13 cellular contexts compared by ENCODE assay signal in genomic region chr14:81485372-81485771, GRCh38. TPM values are rescaled to one million over a fixed set of nuclear protein-coding genes. Genes with fewer than 3 reads are reported as not detected.
DNase-seq lines count a peak whose midpoint lies in the region; ATAC-seq and TF ChIP-seq lines count a peak whose summit lies in the region.
"Had no signal": no experiment of that assay in that cellular context is flagged by ENCODE, and none has a peak within 500 bp of the region (broad histone marks: within the 10 kb centered on the region; RNA-seq: fewer than 3 reads in every experiment).

No MANE protein-coding gene starts in this region.

- POLR2A ChIA-PET in activated CD4-positive, alpha-beta memory T cell treated with anti-CD3 and anti-CD28 coated beads, Interleukin-2, amount 10 ng/mL, durations not matched to agents 7 days and 5 days (lab: Charles Lee): interaction anchor here (1.0 to 1.6 kb wide), 2 partner anchors 46 to 48 kb away, joined by 3 to 4 read pairs; partner anchors contain the start of gene SEL1L

- H3K27me3 ChIP-seq in dorsolateral prefrontal cortex: no peaks in the 10 kb centered on the region
- H3K27me3 ChIP-seq: colonic mucosa, MG63 had no signal

- H3K4me3 ChIP-seq in dorsolateral prefrontal cortex: no peak overlapping the region
- H3K4me3 ChIP-seq: colonic mucosa, MG63 had no signal

- DNase-seq in activated CD4-positive, alpha-beta memory T cell treated with anti-CD3 and anti-CD28 coated beads, Interleukin-2, amount 10 ng/mL, durations not matched to agents 7 days and 5 days: peak; percentile 55
- DNase-seq in HuH-7.5 (ENCODE audit: low spot score) (no peak), superior temporal gyrus (ENCODE audit: extremely low spot score) (no peak), dorsolateral prefrontal cortex (no peak)
- DNase-seq: activated T-cell treated with anti-CD3 and anti-CD28 coated beads, Interleukin-2, amount 50 U/mL, for 1 hour; colonic mucosa; MG63; T1000 had no signal

- H3K9me3 Mint-ChIP-seq in activated CD4-positive, alpha-beta memory T cell treated with anti-CD3 and anti-CD28 coated beads, Interleukin-2, amount 10 ng/mL, durations not matched to agents 7 days and 5 days: no peaks in the 10 kb centered on the region

- intact Hi-C loops in dorsolateral prefrontal cortex (cut with DNase I): no loop called here

- peaks cover 65% of the 10 kb centered on the region for H3K36me3 Mint-ChIP-seq in activated CD4-positive, alpha-beta memory T cell treated with anti-CD3 and anti-CD28 coated beads, Interleukin-2, amount 10 ng/mL, durations not matched to agents 7 days and 5 days (ENCODE audit: low read depth)

- H3K4me1 Mint-ChIP-seq in activated CD4-positive, alpha-beta memory T cell treated with anti-CD3 and anti-CD28 coated beads, Interleukin-2, amount 10 ng/mL, durations not matched to agents 7 days and 5 days: peaks cover 14% of the 10 kb centered on the region

- no peak overlapping the region for H3K27ac ChIP-seq in dorsolateral prefrontal cortex
- H3K27ac ChIP-seq: colonic mucosa had no signal

- CTCF ChIA-PET in activated CD4-positive, alpha-beta memory T cell treated with anti-CD3 and anti-CD28 coated beads, Interleukin-2, amount 10 ng/mL, durations not matched to agents 7 days and 5 days (lab: Charles Lee): no interaction called here

- no peak overlapping the region for H3K4me3 Mint-ChIP-seq in activated CD4-positive, alpha-beta memory T cell treated with anti-CD3 and anti-CD28 coated beads, Interleukin-2, amount 10 ng/mL, durations not matched to agents 7 days and 5 days

- ATAC-seq in GM18498 (IDR thresholded peaks at IDR 0.05; ENCODE audit: unreplicated experiment) (peak; percentile 98), GM19455 (IDR thresholded peaks at IDR 0.05; ENCODE audit: unreplicated experiment) (peak; percentile 90), HG03025 (IDR thresholded peaks at IDR 0.05; ENCODE audit: low FRiP score, unreplicated experiment) (peak; percentile 89), GM21515 (IDR thresholded peaks at IDR 0.05; ENCODE audit: unreplicated experiment) (no peak)
- ATAC-seq: HCT116 had no signal

- TF ChIP-seq CTCF in dorsolateral prefrontal cortex (IDR thresholded peaks at IDR 0.05 in 54 of 56, conservative IDR thresholded peaks at IDR 0.05 in 2 of 56; ENCODE audit: low read depth in 1 of 56, partially characterized antibody in 56 of 56): no peak

- H3K27me3 Mint-ChIP-seq in activated CD4-positive, alpha-beta memory T cell treated with anti-CD3 and anti-CD28 coated beads, Interleukin-2, amount 10 ng/mL, durations not matched to agents 7 days and 5 days: no peaks in the 10 kb centered on the region

- peak overlapping the region; percentile 70 for H3K27ac Mint-ChIP-seq in activated CD4-positive, alpha-beta memory T cell treated with anti-CD3 and anti-CD28 coated beads, Interleukin-2, amount 10 ng/mL, durations not matched to agents 7 days and 5 days

RNA-seq across cellular contexts. Expression of gene SEL1L, which starts 48.3 kb away (rescaled TPM):
- 10 to 100 TPM; 65.9 to 67.6 TPM for total RNA-seq in activated CD4-positive, alpha-beta memory T cell treated with anti-CD3 and anti-CD28 coated beads, Interleukin-2, amount 10 ng/mL, durations not matched to agents 7 days and 5 days
- total RNA-seq in dorsolateral prefrontal cortex: 100 to 1,000 TPM in 3 of 120 experiments, 10 to 100 TPM in 117; 43.9 to 104 (median 80.9) TPM
